Comparison of ENCODE assay signal across 8 cellular contexts in genomic region chr1:145963218-145964019, GRCh38. TPM values are rescaled to one million over a fixed set of nuclear protein-coding genes. Genes with fewer than 3 reads are reported as not detected.
A peak's percentile ranks its signal among the peaks of the same experiment; 100 is the strongest.
DNase-seq lines count a peak whose midpoint lies in the region; ATAC-seq, FAIRE-seq and TF ChIP-seq lines count a peak whose summit lies in the region.

No MANE protein-coding gene starts in this region.

- peak overlapping the region; percentile 69 to 83 for H3K27ac ChIP-seq in mucosa of rectum (ENCODE audit: low read depth in 2 of 2, low read length in 2 of 2)

- ATAC-seq in HG02973 (IDR thresholded peaks at IDR 0.05; ENCODE audit: unreplicated experiment) = no peak
- no peak for ATAC-seq in GM18511 (IDR thresholded peaks at IDR 0.05; ENCODE audit: unreplicated experiment)

- H3K36me3 ChIP-seq in bronchial epithelial cell (ENCODE audit: control insufficient read depth, insufficient read depth, low read length) = no peaks in the 10 kb centered on the region
- H3K36me3 ChIP-seq in mucosa of rectum (ENCODE audit: control insufficient read depth in 2 of 2, insufficient read depth in 2 of 2, low read length in 2 of 2) = no peaks in the 10 kb centered on the region

- TF ChIP-seq CTCF in bronchial epithelial cell (IDR thresholded peaks at IDR 0.05; ENCODE audit: insufficient read depth, low read length, severe bottlenecking) = no peak

- H3K4me3 ChIP-seq in bronchial epithelial cell (ENCODE audit: low read depth, low read length) = no peak overlapping the region
- peak overlapping the region; percentile 85 to 95 for H3K4me3 ChIP-seq in mucosa of rectum (ENCODE audit: low read length in 2 of 2)

- peak; percentile 43 for DNase-seq in DMS79 treated with DMSO at 0.1 percent for 48 hours (lab: John Stamatoyannopoulos, UW)
- DNase-seq in DMS79 (lab: John Stamatoyannopoulos, UW) = no peak
- DNase-seq in NCI-H345 (lab: John Stamatoyannopoulos, UW) = peak; percentile 66
- DNase-seq in bronchial epithelial cell (ENCODE audit: low read depth) = peak; percentile 61
- no peak for DNase-seq in NCI-H2107 treated with DMSO at 0.1 percent for 48 hours (lab: John Stamatoyannopoulos, UW; ENCODE audit: unreplicated experiment)

- no peaks in the 10 kb centered on the region for H3K9me3 ChIP-seq in mucosa of rectum (ENCODE audit: control insufficient read depth in 2 of 2, low read length in 2 of 2)

- peak overlapping the region in 1 of 2 donors; percentile 84 for H3K9ac ChIP-seq in mucosa of rectum (ENCODE audit: low read depth in 1 of 2, low read length in 2 of 2)

- FAIRE-seq in bronchial epithelial cell (lab: Jason Lieb, UNC) = no peak

- H3K4me1 ChIP-seq in mucosa of rectum (ENCODE audit: control insufficient read depth in 2 of 2, insufficient read depth in 2 of 2, low read length in 2 of 2) = peaks cover 27 to 49% of the 10 kb centered on the region in 2 donors

- no peaks in the 10 kb centered on the region for H3K27me3 ChIP-seq in bronchial epithelial cell (ENCODE audit: control insufficient read depth, insufficient read depth, low read length)
- H3K27me3 ChIP-seq in mucosa of rectum (ENCODE audit: control insufficient read depth in 2 of 2, insufficient read depth in 2 of 2, low read length in 2 of 2) = peaks cover 14 to 34% of the 10 kb centered on the region in 2 donors

RNA-seq across cellular contexts. Expression of gene ANKRD34A, which starts 1.0 kb away (rescaled TPM):
- under 0.01 TPM in 2 replicates for total RNA-seq in bronchial epithelial cell

RNA-seq across cellular contexts. Expression of gene POLR3GL, which starts 1.1 kb away (rescaled TPM):
- 4.7 and 11.0 TPM in 2 replicates for total RNA-seq in bronchial epithelial cell

RNA-seq across cellular contexts. Expression of gene LIX1L, which starts 5.6 kb away (rescaled TPM):
- 1.8 and 3.4 TPM in 2 replicates for total RNA-seq in bronchial epithelial cell

RNA-seq across cellular contexts. Expression of gene TXNIP, which starts 33.0 kb away (rescaled TPM):
- 9.0 and 913 TPM in 2 replicates for total RNA-seq in bronchial epithelial cell

RNA-seq across cellular contexts. Expression of gene RBM8A, which starts 36.1 kb away (rescaled TPM):
- 221 and 230 TPM in 2 replicates for total RNA-seq in bronchial epithelial cell

Comparison
In these comparisons a context has a peak if more than half of its experiments do, and no peak if none do; other contexts are left out.
1. DNase-seq: peak in DMS79 treated with DMSO at 0.1 percent for 48 hours (single experiment), NCI-H345 (single experiment) and bronchial epithelial cell (single experiment); none in DMS79 (single experiment) and NCI-H2107 treated with DMSO at 0.1 percent for 48 hours (single experiment).